ENCODE assay signal across 2 cellular contexts in genomic region chr6:285030-285771, GRCh38.
A peak's percentile ranks its signal among the peaks of the same experiment; 100 is the strongest.
TF ChIP-seq lines count a peak whose summit lies in the region.

No MANE protein-coding gene starts in this region.

TF ChIP-seq in HEK293, 187 proteins besides CTCF, POLR2A, EP300 and RAD21:
- peak; percentile 29; the same call in 1 of the 2 replicates for TF ChIP-seq SCRT2 (tag by site-specific recombination; IDR thresholded peaks at IDR 0.05)
- no peak for TF ChIP-seq SCRT1 (tag by site-specific recombination; IDR thresholded peaks at IDR 0.05; ENCODE audit: borderline replicate concordance)

TF ChIP-seq in WTC11, 78 proteins besides CTCF, POLR2A, EP300 and RAD21:
- no peak for TF ChIP-seq AFF4 (CRISPR knock-in tag; IDR thresholded peaks at IDR 0.05; ENCODE audit: borderline replicate concordance)
- no peak for TF ChIP-seq ZSCAN18 (CRISPR knock-in tag; IDR thresholded peaks at IDR 0.05)
- no peak for TF ChIP-seq IRF2 (CRISPR knock-in tag; IDR thresholded peaks at IDR 0.05; ENCODE audit: borderline replicate concordance, low read depth)
- TF ChIP-seq FOXK1 (CRISPR knock-in tag; IDR thresholded peaks at IDR 0.05) = no peak
TF ChIP-seq in WTC11: peak in this region for 0.
